9 cellular contexts compared by ENCODE assay signal in genomic region chr2:236545814-236546480, GRCh38. TPM values are rescaled to one million over a fixed set of nuclear protein-coding genes. Genes with fewer than 3 reads are reported as not detected.
DNase-seq lines count a peak whose midpoint lies in the region; ATAC-seq and TF ChIP-seq lines count a peak whose summit lies in the region.
"Had no signal": no experiment of that assay in that cellular context is flagged by ENCODE, and none has a peak within 500 bp of the region (broad histone marks: within the 10 kb centered on the region; RNA-seq: fewer than 3 reads in every experiment).

No MANE protein-coding gene starts in this region.

- H3K4me1 ChIP-seq in Karpas-422 (ENCODE audit: low read length) (peaks cover 15% of the 10 kb centered on the region), gastroesophageal sphincter (no peaks in the 10 kb centered on the region)
- H3K4me1 ChIP-seq: pancreas had no signal

- H3K36me3 ChIP-seq in Karpas-422 (ENCODE audit: insufficient read depth, low read length) (no peaks in the 10 kb centered on the region), gastroesophageal sphincter (no peaks in the 10 kb centered on the region)
- H3K36me3 ChIP-seq: pancreas had no signal

- no peak overlapping the region for H2AFZ ChIP-seq in Karpas-422 (ENCODE audit: low read length)

- peaks cover 15% of the 10 kb centered on the region for H3K9me3 Mint-ChIP-seq in mesothelial cell of epicardium

- TF ChIP-seq EP300 in gastroesophageal sphincter (IDR thresholded peaks at IDR 0.05) = no peak

- TF ChIP-seq CTCF in mesothelial cell of epicardium (IDR thresholded peaks at IDR 0.05; ENCODE audit: unreplicated experiment) (no peak), gastroesophageal sphincter (IDR thresholded peaks at IDR 0.05) (no peak)

- 48 to 56% methylated on average over 13 of the region's 13 CpGs for WGBS in gastroesophageal sphincter (ENCODE audit: low coverage in 1 of 2), 2 donors

- H3K27ac ChIP-seq in Karpas-422 (ENCODE audit: low read length) = no peak overlapping the region
- H3K27ac ChIP-seq in substantia nigra (ENCODE audit: low read depth, low read length, poor library complexity, severe bottlenecking) = no peak overlapping the region
- no peak overlapping the region for H3K27ac ChIP-seq in gastroesophageal sphincter
- H3K27ac ChIP-seq: pancreas had no signal

- H3K9me3 ChIP-seq in Karpas-422 (ENCODE audit: low read length) = no peaks in the 10 kb centered on the region
- peaks cover 0 to 7% (median 0%) of the 10 kb centered on the region in 3 donors for H3K9me3 ChIP-seq in gastroesophageal sphincter
- H3K9me3 ChIP-seq: pancreas had no signal

- no peak for DNase-seq in Karpas-422
- DNase-seq in mesothelial cell of epicardium (ENCODE audit: low spot score in 2 of 2, unreplicated experiment in 2 of 2) = no peak
- no peak for DNase-seq in NCI-H510A treated with DMSO at 0.1 percent for 48 hours (lab: John Stamatoyannopoulos, UW)
- no peak for DNase-seq in substantia nigra (lab: John Stamatoyannopoulos, UW)
- DNase-seq in cerebellar nuclear complex (lab: John Stamatoyannopoulos, UW) = no peak
- DNase-seq: pancreas had no signal

- peaks cover 2% of the 10 kb centered on the region for H3K4me1 Mint-ChIP-seq in mesothelial cell of epicardium

- H3K9ac ChIP-seq in Karpas-422 (ENCODE audit: low read length) = peak overlapping the region; percentile 35; the same call in 1 of the 2 replicates

- H4K20me1 ChIP-seq in Karpas-422 (ENCODE audit: insufficient read depth, low read depth, low read length) = no peaks in the 10 kb centered on the region

- peak overlapping the region; percentile 54 for H3K4me2 ChIP-seq in Karpas-422 (ENCODE audit: low read depth, low read length, poor library complexity, severe bottlenecking)

- H3K4me3 ChIP-seq in Karpas-422 (ENCODE audit: low read length) (no peak overlapping the region), gastroesophageal sphincter (no peak overlapping the region)
- H3K4me3 ChIP-seq: pancreas had no signal

- TF ChIP-seq POLR2A in gastroesophageal sphincter (IDR thresholded peaks at IDR 0.05) = no peak

- no peaks in the 10 kb centered on the region for H3K9me2 ChIP-seq in Karpas-422 (replicated peaks; ENCODE audit: insufficient read depth, low read length)

- H3K27me3 ChIP-seq in Karpas-422 (ENCODE audit: low read length) (0 out of 2 replicates have a peak, but pooled peaks cover 3% of the 10 kb centered on the region), gastroesophageal sphincter (no peaks in the 10 kb centered on the region)
- H3K27me3 ChIP-seq: pancreas had no signal

- H3K79me2 ChIP-seq in Karpas-422 (ENCODE audit: low read length) = no peaks in the 10 kb centered on the region

- H3K36me3 Mint-ChIP-seq in mesothelial cell of epicardium = peaks cover 6% of the 10 kb centered on the region

- H3K27me3 Mint-ChIP-seq in mesothelial cell of epicardium (ENCODE audit: low read depth) = no peaks in the 10 kb centered on the region

- ATAC-seq in GM18858 (IDR thresholded peaks at IDR 0.05; ENCODE audit: unreplicated experiment) = peak; percentile 38
- ATAC-seq in GM21737 (IDR thresholded peaks at IDR 0.05; ENCODE audit: unreplicated experiment) = peak; percentile 58
- no peak for ATAC-seq in gastroesophageal sphincter

- H3K27ac Mint-ChIP-seq in mesothelial cell of epicardium = peak overlapping the region; percentile 30

- no peak overlapping the region for H3K4me3 Mint-ChIP-seq in mesothelial cell of epicardium

RNA-seq across cellular contexts. Expression of gene ACKR3, which starts 23.7 kb away (rescaled TPM):
- 0.40 TPM in 1 of 2 replicates, not detected in the other for total RNA-seq in Karpas-422 (2014; rRNA removed; shearing (Covaris generic); ENCODE audit: low replicate concordance)
- total RNA-seq in mesothelial cell of epicardium (70.6 to 78.7 TPM (median 77.6 TPM) in 3 replicates), gastroesophageal sphincter (10 to 100 TPM; 21.0 to 68.5 (median 42.5) TPM)

Comparison
In these comparisons a context has a peak if more than half of its experiments do, and no peak if none do; other contexts are left out.
1. RNA of gene ACKR3, which starts 23.7 kb away (total RNA-seq): 70.6 to 78.7 TPM in mesothelial cell of epicardium and 21.0 to 68.5 TPM in gastroesophageal sphincter; 0.40 TPM in Karpas-422; every median in the first group is over 10 times any median in the second.